Comparison of ENCODE assay signal across 9 cellular contexts in the genomic region with DNA sequence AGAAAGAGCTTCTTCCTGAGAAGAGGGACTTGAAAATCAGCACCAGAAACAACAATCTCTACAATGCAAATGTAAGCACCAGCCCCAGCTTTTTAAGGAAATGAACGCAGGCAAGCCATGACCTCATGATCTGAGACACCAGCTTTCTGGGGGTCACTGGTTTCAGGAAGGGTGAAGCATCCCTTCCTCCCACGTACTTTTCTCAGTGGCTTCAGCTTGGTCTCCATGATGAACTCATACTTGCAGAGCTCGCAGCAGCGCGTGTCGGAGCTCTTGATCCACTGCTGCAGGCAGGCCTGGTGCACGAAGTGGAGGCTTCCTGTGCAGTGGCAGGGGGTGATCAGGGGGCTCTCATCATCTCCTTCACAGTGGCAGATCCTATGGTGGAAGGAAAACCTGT.
DNase-seq lines count a peak whose midpoint lies in the region; ATAC-seq and TF ChIP-seq lines count a peak whose summit lies in the region.
"Had no signal": no experiment of that assay in that cellular context is flagged by ENCODE, and none has a peak within 500 bp of the region (broad histone marks: within the 10 kb centered on the region; RNA-seq: fewer than 3 reads in every experiment).

No MANE protein-coding gene starts in this region.

- no peaks in the 10 kb centered on the region for H3K4me1 Mint-ChIP-seq in osteocyte (ENCODE audit: unreplicated experiment)

- H3K27ac Mint-ChIP-seq in osteocyte (ENCODE audit: unreplicated experiment) = no peak overlapping the region

- ATAC-seq in GM18508 (IDR thresholded peaks at IDR 0.05; ENCODE audit: insufficient read depth, unreplicated experiment) (peak; percentile 71), GM21423 (IDR thresholded peaks at IDR 0.05; ENCODE audit: unreplicated experiment) (peak; percentile 68), HG03280 (IDR thresholded peaks at IDR 0.05; ENCODE audit: unreplicated experiment) (peak; percentile 69)

- DNase-seq in germinal center (ENCODE audit: low spot score) (peak; percentile 63), GDM1 (lab: John Stamatoyannopoulos, UW) (no peak), osteocyte (ENCODE audit: extremely low spot score, unreplicated experiment) (no peak), ecto neural progenitor cell (ENCODE audit: low spot score) (no peak), ACHN (no peak)
- DNase-seq: amniotic stem cell had no signal

- no peak for TF ChIP-seq CTCF in osteocyte (IDR thresholded peaks at IDR 0.05)

- H3K4me3 Mint-ChIP-seq in osteocyte (ENCODE audit: unreplicated experiment) = no peak overlapping the region

- peaks cover 34% of the 10 kb centered on the region for H3K36me3 Mint-ChIP-seq in osteocyte (ENCODE audit: unreplicated experiment)

- in situ Hi-C loops in ACHN (cut with HindIII; ENCODE audit: low pct_ligation_motif_present, low pct_unique_long_range_greater_than_20kb, low sequenced_read_pairs) = no loop called here

- no peaks in the 10 kb centered on the region for H3K9me3 Mint-ChIP-seq in osteocyte (ENCODE audit: unreplicated experiment)

- no peaks in the 10 kb centered on the region for H3K27me3 Mint-ChIP-seq in osteocyte (ENCODE audit: unreplicated experiment)
